29 cellular contexts compared by ENCODE assay signal in the genomic region with DNA sequence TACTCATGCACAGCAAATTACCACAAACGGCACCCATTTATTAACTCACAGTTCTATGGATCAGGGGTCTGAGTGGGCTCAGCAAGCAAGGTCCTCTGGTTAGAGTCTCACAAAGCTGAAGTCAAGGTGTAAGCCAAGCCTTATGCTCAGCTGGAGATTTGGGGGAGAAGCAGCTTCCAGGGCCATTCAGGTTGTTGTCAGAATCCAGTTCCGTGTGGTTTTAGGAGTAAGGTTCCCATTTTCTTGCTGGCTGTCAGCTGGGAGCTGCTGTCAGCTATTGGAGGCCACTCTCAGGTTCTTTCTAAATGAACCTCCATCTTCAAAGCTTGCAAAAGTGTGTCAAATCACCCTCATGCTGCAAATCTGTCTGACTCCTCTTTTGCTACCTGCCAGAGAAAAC. TPM values are rescaled to one million over a fixed set of nuclear protein-coding genes. Genes with fewer than 3 reads are reported as not detected.
"Had no signal": no experiment of that assay in that cellular context is flagged by ENCODE, and none has a peak within 500 bp of the region (broad histone marks: within the 10 kb centered on the region; RNA-seq: fewer than 3 reads in every experiment).

No MANE protein-coding gene starts in this region.

- DNase-seq: caudate nucleus; colonic mucosa; dermis blood vessel endothelial cell; endodermal cell; erythroblast; glutamatergic neuron; kidney; left cardiac atrium; mesendoderm; naive thymus-derived CD4-positive, alpha-beta T cell; nephron progenitor cell; psoas muscle; retina; sigmoid colon; small intestine; stimulated activated CD4-positive, alpha-beta T cell treated with anti-CD3 and anti-CD28 coated beads, Interleukin-4, amount 100 ng/mL, for 1 hour; stimulated activated naive B cell treated with anti-CD40 and anti-IgM and Interleukin-4, amounts not matched to agents 10 μg/mL and 1 μg/mL and 100 μg/mL, for 72 hours; stimulated activated naive CD8-positive, alpha-beta T cell treated with anti-CD3 and anti-CD28 coated beads, Interleukin-15, amount 100 ng/mL, for 72 hours; substantia nigra; transverse colon had no signal

- H3K4me1 ChIP-seq: colonic mucosa, transverse colon had no signal

- H3K4me3 ChIP-seq: colonic mucosa, gastroesophageal sphincter, hepatocyte, psoas muscle, sigmoid colon, thoracic aorta, transverse colon had no signal

- H3K27ac ChIP-seq: colonic mucosa, hepatocyte, psoas muscle, thoracic aorta, transverse colon had no signal

- H3K27me3 ChIP-seq: colonic mucosa, hepatocyte, sigmoid colon, transverse colon had no signal

- ATAC-seq: gastroesophageal sphincter; left cardiac atrium; naive thymus-derived CD4-positive, alpha-beta T cell; psoas muscle; stimulated activated naive B cell treated with anti-CD40 and anti-IgM and Interleukin-4, amounts not matched to agents 10 μg/mL and 1 μg/mL and 100 μg/mL, for 72 hours; stimulated activated naive CD8-positive, alpha-beta T cell treated with anti-CD3 and anti-CD28 coated beads, Interleukin-15, amount 100 ng/mL, for 72 hours had no signal

- H3K36me3 ChIP-seq: colonic mucosa, gastroesophageal sphincter, sigmoid colon, thoracic aorta, transverse colon had no signal

- H3K9me3 ChIP-seq: colonic mucosa, psoas muscle, thoracic aorta had no signal

RNA-seq across cellular contexts. Expression of gene FCN2, which starts 17.7 kb away (rescaled TPM):
- total RNA-seq: cerebellum; colonic mucosa; dermis blood vessel endothelial cell; endodermal cell; endothelial cell of umbilical vein; fibroblast of villous mesenchyme; gastroesophageal sphincter; hepatocyte; lung microvascular endothelial cell; mononuclear cell; naive thymus-derived CD4-positive, alpha-beta T cell; psoas muscle; sigmoid colon; thoracic aorta; transverse colon; urinary bladder had no signal
- polyA plus RNA-seq: endothelial cell of umbilical vein; hepatocyte; naive thymus-derived CD4-positive, alpha-beta T cell; small intestine had no signal

RNA-seq across cellular contexts. Expression of gene FCN1, which starts 19.4 kb away (rescaled TPM):
- total RNA-seq: dermis blood vessel endothelial cell, endodermal cell, endothelial cell of umbilical vein, fibroblast of villous mesenchyme, hepatocyte, lung microvascular endothelial cell had no signal
- polyA plus RNA-seq: endothelial cell of umbilical vein, hepatocyte had no signal
